Comparison of ENCODE assay signal across 26 cellular contexts in the genomic region with DNA sequence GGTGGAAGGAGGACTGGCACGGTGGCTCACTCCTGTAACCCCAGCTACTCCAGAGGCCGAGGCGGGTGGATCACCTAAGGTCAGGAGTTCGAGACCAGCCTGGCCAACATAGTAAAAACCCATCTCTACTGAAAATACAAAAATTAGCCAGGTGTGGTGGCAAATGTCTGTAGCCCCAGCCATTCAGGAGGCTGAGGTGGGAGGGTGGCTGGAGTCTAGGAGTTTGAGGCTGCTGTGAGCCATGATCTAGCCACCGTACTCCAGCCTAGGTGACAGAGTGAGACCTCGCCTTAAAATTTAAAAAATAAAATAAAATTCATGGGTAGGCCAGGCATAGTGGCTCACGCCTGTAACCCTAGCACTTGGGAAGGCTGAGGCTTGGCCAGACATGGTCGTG.
A peak's percentile ranks its signal among the peaks of the same experiment; 100 is the strongest.
DNase-seq lines count a peak whose midpoint lies in the region; ATAC-seq lines count a peak whose summit lies in the region.
"Had no signal": no experiment of that assay in that cellular context is flagged by ENCODE, and none has a peak within 500 bp of the region (broad histone marks: within the 10 kb centered on the region; RNA-seq: fewer than 3 reads in every experiment).

No MANE protein-coding gene starts in this region.

- no peaks in the 10 kb centered on the region for H3K9me3 Mint-ChIP-seq in stimulated activated effector memory CD8-positive, alpha-beta T cell treated with anti-CD3 and anti-CD28 coated beads, Interleukin-12 subunit alpha, Interleukin-12 subunit beta, amount 100 ng/mL, for 72 hours
- H3K9me3 Mint-ChIP-seq in effector memory CD8-positive, alpha-beta T cell, result peaks cover 0 to 2% of the 10 kb centered on the region in 2 donors
- H3K9me3 Mint-ChIP-seq: activated T-cell treated with anti-CD3 and anti-CD28 coated beads, Interleukin-2, amount 50 U/mL, for 4 hours; naive thymus-derived CD8-positive, alpha-beta T cell; stimulated activated naive B cell treated with anti-CD40 and anti-IgM and Interleukin-4, amounts not matched to agents 10 μg/mL and 1 μg/mL and 100 μg/mL, for 72 hours had no signal

- no peaks in the 10 kb centered on the region for H3K36me3 ChIP-seq in BLaER1 treated with 17β-estradiol and CSF1 and Interleukin-3, amounts not matched to agents 10 nM and 100 nM
- H3K36me3 ChIP-seq in duodenal mucosa (ENCODE audit: control insufficient read depth in 1 of 2, insufficient read depth in 2 of 2, low read length in 2 of 2), result no peaks in the 10 kb centered on the region
- H3K36me3 ChIP-seq in mucosa of stomach (ENCODE audit: control insufficient read depth, insufficient read depth, low read length), result no peaks in the 10 kb centered on the region
- H3K36me3 ChIP-seq: thoracic aorta had no signal

- peak overlapping the region; percentile 65 to 87 (median 81); a peak in 17 of 22 replicates for H3K4me2 ChIP-seq in BLaER1 treated with 17β-estradiol and CSF1 and Interleukin-3, amounts not matched to agents 10 nM and 100 nM
- H3K4me2 ChIP-seq: PC-9 had no signal

- H3K27me3 Mint-ChIP-seq in effector memory CD8-positive, alpha-beta T cell, result no peaks in the 10 kb centered on the region
- H3K27me3 Mint-ChIP-seq: naive thymus-derived CD8-positive, alpha-beta T cell had no signal

- peaks cover 19% of the 10 kb centered on the region for H3K4me1 Mint-ChIP-seq in stimulated activated effector memory CD8-positive, alpha-beta T cell treated with anti-CD3 and anti-CD28 coated beads, Interleukin-12 subunit alpha, Interleukin-12 subunit beta, amount 100 ng/mL, for 72 hours
- peaks cover 8% of the 10 kb centered on the region in 2 donors for H3K4me1 Mint-ChIP-seq in effector memory CD8-positive, alpha-beta T cell (ENCODE audit: low read depth in 2 of 2)
- H3K4me1 Mint-ChIP-seq: B cell had no signal

- no peak overlapping the region for H3K4me3 Mint-ChIP-seq in stimulated activated effector memory CD8-positive, alpha-beta T cell treated with anti-CD3 and anti-CD28 coated beads, Interleukin-12 subunit alpha, Interleukin-12 subunit beta, amount 100 ng/mL, for 72 hours
- H3K4me3 Mint-ChIP-seq in effector memory CD8-positive, alpha-beta T cell, result no peak overlapping the region
- H3K4me3 Mint-ChIP-seq: activated T-cell treated with anti-CD3 and anti-CD28 coated beads, Interleukin-2, amount 50 U/mL, for 4 hours; B cell; naive thymus-derived CD8-positive, alpha-beta T cell; stimulated activated naive B cell treated with anti-CD40 and anti-IgM and Interleukin-4, amounts not matched to agents 10 μg/mL and 1 μg/mL and 100 μg/mL, for 72 hours; T-helper 2 cell treated with Interferon-gamma antibody and Interleukin-4, amounts not matched to agents 5 μg/mL and 100 μg/mL, for 36 hours had no signal

- peak overlapping the region; percentile 27 for H3K27ac Mint-ChIP-seq in stimulated activated effector memory CD8-positive, alpha-beta T cell treated with anti-CD3 and anti-CD28 coated beads, Interleukin-12 subunit alpha, Interleukin-12 subunit beta, amount 100 ng/mL, for 72 hours
- H3K27ac Mint-ChIP-seq in effector memory CD8-positive, alpha-beta T cell, result no peak overlapping the region
- H3K27ac Mint-ChIP-seq: B cell; stimulated activated naive B cell treated with anti-CD40 and anti-IgM and Interleukin-4, amounts not matched to agents 10 μg/mL and 1 μg/mL and 100 μg/mL, for 72 hours; T-helper 2 cell treated with Interferon-gamma antibody and Interleukin-4, amounts not matched to agents 5 μg/mL and 100 μg/mL, for 36 hours had no signal

- H3K4me3 ChIP-seq in BLaER1 treated with 17β-estradiol and CSF1 and Interleukin-3, amounts not matched to agents 10 nM and 100 nM, result no peak overlapping the region
- H3K4me3 ChIP-seq in duodenal mucosa (ENCODE audit: low read depth in 1 of 2, low read length in 2 of 2) (peak overlapping the region in 1 of 2 donors; percentile 65), mucosa of stomach (ENCODE audit: low read length) (no peak overlapping the region)
- H3K4me3 ChIP-seq: PC-9, thoracic aorta had no signal

- H3K27ac ChIP-seq in BLaER1 treated with 17β-estradiol and CSF1 and Interleukin-3, amounts not matched to agents 10 nM and 100 nM, result 0 out of 22 replicates have a peak overlapping the region, but pooled peaks of 1 of the 11 experiments have one; percentile 86
- H3K27ac ChIP-seq in duodenal mucosa (ENCODE audit: low read depth, low read length), result peak overlapping the region; percentile 2
- H3K27ac ChIP-seq: epithelial cell of prostate, PC-9, thoracic aorta had no signal

- no peak overlapping the region for H3K9ac ChIP-seq in BLaER1 treated with 17β-estradiol and CSF1 and Interleukin-3, amounts not matched to agents 10 nM and 100 nM
- H3K9ac ChIP-seq in duodenal mucosa (ENCODE audit: low read depth in 1 of 2, low read length in 2 of 2) (peak overlapping the region in 1 of 2 donors; percentile 72), mucosa of stomach (ENCODE audit: low read length) (peak overlapping the region; percentile 82)

- H4K20me1 ChIP-seq in BLaER1 treated with 17β-estradiol and CSF1 and Interleukin-3, amounts not matched to agents 10 nM and 100 nM, result 0 out of 22 replicates have a peak, but pooled peaks cover 0 to 4% (median 0%) of the 10 kb centered on the region in 11 experiments

- H3K36me3 Mint-ChIP-seq in stimulated activated effector memory CD8-positive, alpha-beta T cell treated with anti-CD3 and anti-CD28 coated beads, Interleukin-12 subunit alpha, Interleukin-12 subunit beta, amount 100 ng/mL, for 72 hours, result peaks cover 7% of the 10 kb centered on the region
- H3K36me3 Mint-ChIP-seq in effector memory CD8-positive, alpha-beta T cell (ENCODE audit: insufficient read depth), result no peaks in the 10 kb centered on the region
- H3K36me3 Mint-ChIP-seq: brain; naive thymus-derived CD8-positive, alpha-beta T cell had no signal

- no peak for ATAC-seq in stimulated activated effector memory CD8-positive, alpha-beta T cell treated with anti-CD3 and anti-CD28 coated beads, Interleukin-12 subunit alpha, Interleukin-12 subunit beta, amount 100 ng/mL, for 72 hours
- ATAC-seq in GM19351 (IDR thresholded peaks at IDR 0.05; ENCODE audit: unreplicated experiment), result no peak
- ATAC-seq in effector memory CD8-positive, alpha-beta T cell (replicated peaks), result no peak
- ATAC-seq: activated T-cell treated with anti-CD3 and anti-CD28 coated beads, Interleukin-2, amount 50 U/mL, for 4 hours; naive thymus-derived CD8-positive, alpha-beta T cell; stimulated activated naive B cell treated with anti-CD40 and anti-IgM and Interleukin-4, amounts not matched to agents 10 μg/mL and 1 μg/mL and 100 μg/mL, for 72 hours had no signal

- no peak for DNase-seq in stimulated activated effector memory CD8-positive, alpha-beta T cell treated with anti-CD3 and anti-CD28 coated beads, Interleukin-12 subunit alpha, Interleukin-12 subunit beta, amount 100 ng/mL, for 72 hours (ENCODE audit: low spot score in 2 of 2)
- DNase-seq in effector memory CD8-positive, alpha-beta T cell, result no peak
- no peak for DNase-seq in hepatic stellate cell (ENCODE audit: low spot score)
- DNase-seq in activated CD4-positive, alpha-beta T cell treated with anti-CD3 and anti-CD28 coated beads, Interleukin-2, amount 50 U/mL, for 48 hours, result no peak
- DNase-seq: activated CD4-positive, alpha-beta T cell treated with anti-CD3 and anti-CD28 coated beads for 4 hours; activated naive CD4-positive, alpha-beta T cell; activated T-cell treated with anti-CD3 and anti-CD28 coated beads, Interleukin-2, amount 50 U/mL, for 4 hours; DMS53; effector CD4-positive, alpha-beta T cell; GDM1; MV-4-11; naive thymus-derived CD8-positive, alpha-beta T cell; NCI-H1694; PC-9; SHP77; stimulated activated CD4-positive, alpha-beta T cell treated with anti-CD3 and anti-CD28 coated beads, Interleukin-4, amount 100 ng/mL, for 4 hours; stimulated activated naive B cell treated with anti-CD40 and anti-IgM and Interleukin-4, amounts not matched to agents 10 μg/mL and 1 μg/mL and 100 μg/mL, for 72 hours had no signal

- H3K9me3 ChIP-seq in BLaER1 treated with 17β-estradiol and CSF1 and Interleukin-3, amounts not matched to agents 10 nM and 100 nM (replicated peaks in 1 of 11), result peaks cover 6 to 26% (median 23%) of the 10 kb centered on the region in 11 experiments; a peak in 18 of 22 replicates
- H3K9me3 ChIP-seq in duodenal mucosa (ENCODE audit: control insufficient read depth in 1 of 2, low read length in 2 of 2), result no peaks in the 10 kb centered on the region
- H3K9me3 ChIP-seq in mucosa of stomach (ENCODE audit: control insufficient read depth, low read length), result no peaks in the 10 kb centered on the region
- H3K9me3 ChIP-seq: thoracic aorta had no signal

- H3K4me1 ChIP-seq in BLaER1 treated with 17β-estradiol and CSF1 and Interleukin-3, amounts not matched to agents 10 nM and 100 nM, result peaks cover 63 to 85% (median 79%) of the 10 kb centered on the region in 10 experiments
- H3K4me1 ChIP-seq in duodenal mucosa (ENCODE audit: control insufficient read depth in 1 of 2, insufficient read depth in 2 of 2, low read length in 2 of 2) (peaks cover 45 to 52% of the 10 kb centered on the region in 2 donors), mucosa of stomach (ENCODE audit: control insufficient read depth, insufficient read depth, low read length) (peaks cover 79% of the 10 kb centered on the region)

- peaks cover 0 to 7% (median 0%) of the 10 kb centered on the region in 11 experiments; a peak in 5 of 22 replicates for H3K27me3 ChIP-seq in BLaER1 treated with 17β-estradiol and CSF1 and Interleukin-3, amounts not matched to agents 10 nM and 100 nM
- H3K27me3 ChIP-seq in duodenal mucosa (ENCODE audit: control insufficient read depth in 1 of 2, insufficient read depth in 2 of 2, low read length in 2 of 2) (no peaks in the 10 kb centered on the region), mucosa of stomach (ENCODE audit: control insufficient read depth, insufficient read depth, low read length) (no peaks in the 10 kb centered on the region)
